In the genomic region with DNA sequence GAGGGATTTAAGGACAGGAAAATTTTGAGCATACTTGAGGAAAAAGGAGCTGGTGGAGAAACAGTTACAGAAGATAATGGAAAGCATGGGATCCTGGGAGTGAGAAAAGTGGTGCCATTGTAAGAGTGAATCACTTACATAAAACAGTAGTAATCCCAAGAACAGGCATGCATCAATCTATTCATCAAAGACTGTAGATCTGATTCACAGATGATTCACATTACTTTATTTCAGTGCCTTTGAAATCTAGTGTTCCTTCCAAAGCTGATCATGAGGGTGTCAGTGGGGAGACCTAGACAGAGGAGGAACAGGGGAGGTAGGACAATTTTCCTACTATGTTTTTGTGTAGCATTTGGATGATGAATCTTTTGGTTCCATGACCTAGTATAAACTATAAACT, we compare ENCODE assay signal across 25 cellular contexts.
"Had no signal": no experiment of that assay in that cellular context is flagged by ENCODE, and none has a peak within 500 bp of the region (broad histone marks: within the 10 kb centered on the region; RNA-seq: fewer than 3 reads in every experiment).

No MANE protein-coding gene starts in this region.

- H3K27me3 ChIP-seq: ascending aorta, esophagus muscularis mucosa, hepatocyte, ovary had no signal

- H3K9me3 ChIP-seq: ascending aorta, esophagus muscularis mucosa, ovary, thoracic aorta had no signal

- H3K27ac ChIP-seq: ascending aorta, esophagus muscularis mucosa, hepatocyte, ovary, skin epidermis, thoracic aorta, VCaP had no signal

- H3K4me3 ChIP-seq: ascending aorta, esophagus muscularis mucosa, hepatocyte, ovary, skin epidermis, thoracic aorta had no signal

- ATAC-seq: left colon; sciatic nerve; stimulated activated effector memory CD8-positive, alpha-beta T cell treated with anti-CD3 and anti-CD28 coated beads, Interleukin-12 subunit alpha, Interleukin-12 subunit beta, amount 100 ng/mL, for 72 hours; T-cell had no signal

- H3K36me3 ChIP-seq: ascending aorta, esophagus muscularis mucosa, ovary, thoracic aorta had no signal

- DNase-seq: activated CD4-positive, alpha-beta memory T cell treated with anti-CD3 and anti-CD28 coated beads for 36 hours; activated CD4-positive, alpha-beta T cell treated with anti-CD3 and anti-CD28 coated beads for 48 hours; activated CD8-positive, alpha-beta memory T cell treated with anti-CD3 and anti-CD28 coated beads, Interleukin-2, amount 50 U/mL, for 4 hours; activated gamma-delta T cell; activated T-cell treated with anti-CD3 and anti-CD28 coated beads, Interleukin-2, amount 50 U/mL, for 1 hour; caudate nucleus; glutamatergic neuron; islet precursor cell; left colon; naive B cell; nephron progenitor cell; ovary; retina; stimulated activated CD4-positive, alpha-beta T cell treated with anti-CD3 and anti-CD28 coated beads, Interleukin-12 subunit alpha, Interleukin-12 subunit beta, amount 100 ng/mL, for 4 hours; stimulated activated CD4-positive, alpha-beta T cell treated with anti-CD3 and anti-CD28 coated beads, Interleukin-4, amount 100 ng/mL, for 24 hours; T-cell; trophoblast cell had no signal

- H3K4me1 ChIP-seq: ascending aorta, esophagus muscularis mucosa had no signal
